Comparison of ENCODE assay signal across 17 cellular contexts in genomic region chr11:131685206-131685605, GRCh38.
DNase-seq lines count a peak whose midpoint lies in the region; ATAC-seq and TF ChIP-seq lines count a peak whose summit lies in the region.
"Had no signal": no experiment of that assay in that cellular context is flagged by ENCODE, and none has a peak within 500 bp of the region (broad histone marks: within the 10 kb centered on the region; RNA-seq: fewer than 3 reads in every experiment).

No MANE protein-coding gene starts in this region.

- H3K36me3 Mint-ChIP-seq in osteocyte (ENCODE audit: unreplicated experiment): no peaks in the 10 kb centered on the region
- H3K36me3 Mint-ChIP-seq: CD8-positive, alpha-beta T cell; IgD-negative memory B cell had no signal

- no peak overlapping the region for H3K4me3 ChIP-seq in colonic mucosa
- H3K4me3 ChIP-seq: BLaER1 treated with 17β-estradiol and CSF1 and Interleukin-3, amounts not matched to agents 10 nM and 100 nM; GM23338 had no signal

- H3K9me3 Mint-ChIP-seq in osteocyte (ENCODE audit: unreplicated experiment): no peaks in the 10 kb centered on the region
- peaks cover 0 to 5% of the 10 kb centered on the region in 2 donors for H3K9me3 Mint-ChIP-seq in stimulated activated naive CD8-positive, alpha-beta T cell treated with anti-CD3 and anti-CD28 coated beads, Interleukin-15, amount 100 ng/mL, for 72 hours
- H3K9me3 Mint-ChIP-seq: CD8-positive, alpha-beta T cell; GM23338 had no signal

- no peaks in the 10 kb centered on the region for H3K27me3 ChIP-seq in colonic mucosa

- no peak overlapping the region for H3K27ac Mint-ChIP-seq in osteocyte (ENCODE audit: unreplicated experiment)
- H3K27ac Mint-ChIP-seq in stimulated activated naive CD8-positive, alpha-beta T cell treated with anti-CD3 and anti-CD28 coated beads, Interleukin-15, amount 100 ng/mL, for 72 hours: no peak overlapping the region
- H3K27ac Mint-ChIP-seq: B cell; CD8-positive, alpha-beta T cell; GM23338; IgD-negative memory B cell had no signal

- H3K27me3 Mint-ChIP-seq in osteocyte (ENCODE audit: unreplicated experiment): peaks cover 14% of the 10 kb centered on the region
- H3K27me3 Mint-ChIP-seq in stimulated activated naive CD8-positive, alpha-beta T cell treated with anti-CD3 and anti-CD28 coated beads, Interleukin-15, amount 100 ng/mL, for 72 hours: peaks cover 40% of the 10 kb centered on the region

- no peak for ATAC-seq in left lobe of liver
- ATAC-seq in GM21825 (IDR thresholded peaks at IDR 0.05; ENCODE audit: unreplicated experiment): no peak
- no peak for ATAC-seq in stimulated activated naive CD8-positive, alpha-beta T cell treated with anti-CD3 and anti-CD28 coated beads, Interleukin-15, amount 100 ng/mL, for 72 hours
- ATAC-seq: CD8-positive, alpha-beta T cell; GM23338; HepG2 had no signal

- H3K9ac ChIP-seq in colonic mucosa (ENCODE audit: low read depth in 2 of 2, low read length in 2 of 2): no peak overlapping the region
- H3K9ac ChIP-seq: BLaER1 treated with 17β-estradiol and CSF1 and Interleukin-3, amounts not matched to agents 10 nM and 100 nM had no signal

- peaks cover 3% of the 10 kb centered on the region for H3K4me1 Mint-ChIP-seq in osteocyte (ENCODE audit: unreplicated experiment)
- no peaks in the 10 kb centered on the region for H3K4me1 Mint-ChIP-seq in stimulated activated naive CD8-positive, alpha-beta T cell treated with anti-CD3 and anti-CD28 coated beads, Interleukin-15, amount 100 ng/mL, for 72 hours
- H3K4me1 Mint-ChIP-seq: B cell, IgD-negative memory B cell had no signal

- DNase-seq in ELF-1 (ENCODE audit: low read depth, low spot score) (peak; percentile 39), colonic mucosa (peak; percentile 6), left lobe of liver (ENCODE audit: low spot score) (peak; percentile 24), osteocyte (ENCODE audit: extremely low spot score, unreplicated experiment) (peak; percentile 63), HPDE6-E6E7 (ENCODE audit: extremely low spot score) (no peak)
- DNase-seq in activated naive CD4-positive, alpha-beta T cell treated with anti-CD3 and anti-CD28 coated beads, Interleukin-2, amount 50 U/mL, for 16 hours: no peak
- no peak for DNase-seq in stimulated activated naive CD8-positive, alpha-beta T cell treated with anti-CD3 and anti-CD28 coated beads, Interleukin-15, amount 100 ng/mL, for 72 hours
- DNase-seq: Calu3; CD8-positive, alpha-beta T cell; DMS79 treated with DMSO at 0.1 percent for 48 hours; HCEC 1CT had no signal

- intact Hi-C loops in colonic mucosa (cut with DNase I): no loop called here

- no peaks in the 10 kb centered on the region for H3K4me1 ChIP-seq in colonic mucosa

- no peak overlapping the region for H3K27ac ChIP-seq in colonic mucosa
- H3K27ac ChIP-seq: BLaER1 treated with 17β-estradiol and CSF1 and Interleukin-3, amounts not matched to agents 10 nM and 100 nM had no signal

- no peak overlapping the region for H3K4me3 Mint-ChIP-seq in osteocyte (ENCODE audit: unreplicated experiment)
- no peak overlapping the region for H3K4me3 Mint-ChIP-seq in stimulated activated naive CD8-positive, alpha-beta T cell treated with anti-CD3 and anti-CD28 coated beads, Interleukin-15, amount 100 ng/mL, for 72 hours
- H3K4me3 Mint-ChIP-seq: B cell; CD8-positive, alpha-beta T cell; GM23338; IgD-negative memory B cell had no signal

- H3K9me3 ChIP-seq in colonic mucosa: no peaks in the 10 kb centered on the region
- H3K9me3 ChIP-seq: BLaER1 treated with 17β-estradiol and CSF1 and Interleukin-3, amounts not matched to agents 10 nM and 100 nM had no signal

- no peaks in the 10 kb centered on the region for H3K36me3 ChIP-seq in colonic mucosa
- H3K36me3 ChIP-seq: BLaER1 treated with 17β-estradiol and CSF1 and Interleukin-3, amounts not matched to agents 10 nM and 100 nM had no signal

- TF ChIP-seq CTCF in colonic mucosa (IDR thresholded peaks at IDR 0.05) (no peak), osteocyte (IDR thresholded peaks at IDR 0.05) (no peak)

Comparison
In these comparisons a context has a peak if more than half of its experiments do, and no peak if none do; other contexts are left out.
1. DNase-seq: peak in ELF-1 (single experiment), colonic mucosa (single experiment), left lobe of liver (single experiment) and osteocyte (single experiment); none in activated naive CD4-positive, alpha-beta T cell treated with anti-CD3 and anti-CD28 coated beads, Interleukin-2, amount 50 U/mL, for 16 hours (single experiment), stimulated activated naive CD8-positive, alpha-beta T cell treated with anti-CD3 and anti-CD28 coated beads, Interleukin-15, amount 100 ng/mL, for 72 hours (0 of 2) and HPDE6-E6E7 (single experiment).